20 cellular contexts compared by ENCODE assay signal in the genomic region with DNA sequence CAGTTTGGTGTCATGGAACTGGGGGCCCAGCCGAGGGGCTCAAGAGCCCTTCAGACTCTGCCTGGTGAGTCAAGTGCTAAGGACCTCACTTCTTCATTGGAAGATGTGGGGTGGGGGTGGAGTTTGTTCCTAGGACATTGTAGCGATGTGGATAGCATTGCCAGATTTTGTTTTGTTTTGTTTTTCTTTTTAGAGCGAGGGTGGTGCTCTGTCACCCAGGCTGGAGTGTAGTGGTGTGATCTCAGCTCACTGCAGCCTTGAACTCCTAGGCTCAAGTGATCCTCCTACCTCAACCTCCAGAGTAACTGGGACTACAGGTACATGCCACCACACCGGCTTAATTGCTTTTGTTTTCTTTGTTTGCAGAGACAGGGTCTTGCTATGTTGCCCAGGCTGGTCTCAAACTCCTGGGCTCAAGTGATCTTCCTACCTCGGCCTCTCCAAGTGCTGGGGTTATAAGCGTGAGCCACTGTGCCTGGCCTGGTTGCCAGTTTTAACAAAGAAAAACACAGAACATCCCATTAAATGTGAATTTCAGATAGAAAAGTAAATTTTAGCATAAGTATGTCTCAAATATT. TPM values are rescaled to one million over a fixed set of nuclear protein-coding genes. Genes with fewer than 3 reads are reported as not detected.
DNase-seq lines count a peak whose midpoint lies in the region; ATAC-seq and TF ChIP-seq lines count a peak whose summit lies in the region.
"Had no signal": no experiment of that assay in that cellular context is flagged by ENCODE, and none has a peak within 500 bp of the region (broad histone marks: within the 10 kb centered on the region; RNA-seq: fewer than 3 reads in every experiment).

No MANE protein-coding gene starts in this region.

- H3K36me3 ChIP-seq in ascending aorta (no peaks in the 10 kb centered on the region), stomach (no peaks in the 10 kb centered on the region)
- H3K36me3 ChIP-seq: adrenal gland, Peyer's patch, thoracic aorta had no signal

- CTCF ChIA-PET in activated CD4-positive, alpha-beta T cell treated with anti-CD3 and anti-CD28 coated beads, Interleukin-2, amount 10 ng/mL, durations not matched to agents 7 days and 5 days (lab: Charles Lee) = interaction anchor here (1.2 to 1.4 kb wide), 3 partner anchors 11 to 71 kb away, joined by 4 to 8 read pairs (median 6); partner anchors contain the start of gene COL1A1
- CTCF ChIA-PET in activated CD8-positive, alpha-beta T cell treated with anti-CD3 and anti-CD28 coated beads, Interleukin-2, amount 10 ng/mL, durations not matched to agents 7 days and 5 days (lab: Charles Lee) = interaction anchor here (0.9 to 12.6 kb wide), 13 partner anchors 11 to 110 kb away, joined by 3 to 191 read pairs (median 4); partner anchors contain the start of gene COL1A1

- H3K27ac ChIP-seq in ascending aorta (peak overlapping the region; percentile 82), stomach (peak overlapping the region in 4 of 5 donors; percentile 2 to 86 (median 64))
- H3K27ac ChIP-seq: foreskin keratinocyte, parathyroid adenoma had no signal

- TF ChIP-seq CTCF in ascending aorta (IDR thresholded peaks at IDR 0.05) = no peak
- TF ChIP-seq CTCF in stomach (IDR thresholded peaks at IDR 0.05) = no peak

- no peak overlapping the region for H3K4me3 Mint-ChIP-seq in activated CD4-positive, alpha-beta T cell treated with anti-CD3 and anti-CD28 coated beads, Interleukin-2, amount 10 ng/mL, durations not matched to agents 7 days and 5 days
- H3K4me3 Mint-ChIP-seq in activated CD4-positive, alpha-beta T cell treated with anti-CD3 and anti-CD28 coated beads, Interleukin-2, amount 10 ng/mL, durations not matched to agents 24 days and 14 days = no peak overlapping the region
- H3K4me3 Mint-ChIP-seq in activated CD8-positive, alpha-beta T cell treated with anti-CD3 and anti-CD28 coated beads, Interleukin-2, amount 10 ng/mL, durations not matched to agents 7 days and 5 days = no peak overlapping the region

- H3K4me3 ChIP-seq in ascending aorta (no peak overlapping the region), stomach (no peak overlapping the region)
- H3K4me3 ChIP-seq: adrenal gland, Peyer's patch, thoracic aorta had no signal

- WGBS in stomach, 5 donors = 77 to 96% (median 88%) methylated on average over 5 to 6 of the region's 6 CpGs

- no peak for ATAC-seq in activated CD8-positive, alpha-beta T cell treated with anti-CD3 and anti-CD28 coated beads, Interleukin-2, amount 10 ng/mL, durations not matched to agents 7 days and 5 days
- ATAC-seq: foreskin keratinocyte had no signal

- no peaks in the 10 kb centered on the region for H3K36me3 Mint-ChIP-seq in activated CD4-positive, alpha-beta T cell treated with anti-CD3 and anti-CD28 coated beads, Interleukin-2, amount 10 ng/mL, durations not matched to agents 7 days and 5 days (ENCODE audit: low read depth)
- no peaks in the 10 kb centered on the region for H3K36me3 Mint-ChIP-seq in activated CD4-positive, alpha-beta T cell treated with anti-CD3 and anti-CD28 coated beads, Interleukin-2, amount 10 ng/mL, durations not matched to agents 24 days and 14 days (ENCODE audit: low read depth)
- H3K36me3 Mint-ChIP-seq in activated CD8-positive, alpha-beta T cell treated with anti-CD3 and anti-CD28 coated beads, Interleukin-2, amount 10 ng/mL, durations not matched to agents 7 days and 5 days (ENCODE audit: low read depth) = no peaks in the 10 kb centered on the region

- DNase-seq in activated CD4-positive, alpha-beta T cell treated with anti-CD3 and anti-CD28 coated beads, Interleukin-2, amount 10 ng/mL, durations not matched to agents 7 days and 5 days = no peak
- DNase-seq in activated CD4-positive, alpha-beta T cell treated with anti-CD3 and anti-CD28 coated beads, Interleukin-2, amount 10 ng/mL, durations not matched to agents 24 days and 14 days = no peak
- peak in 1 of 2 donors; percentile 24 for DNase-seq in ascending aorta (ENCODE audit: low spot score in 2 of 2)
- peak; percentile 2 for DNase-seq in iPS-NIHi11 (ENCODE audit: low spot score)
- no peak for DNase-seq in stomach
- no peak for DNase-seq in NCI-H510A treated with DMSO at 0.1 percent for 48 hours (lab: John Stamatoyannopoulos, UW)
- no peak for DNase-seq in NCI-H526 (lab: John Stamatoyannopoulos, UW)
- no peak for DNase-seq in activated CD8-positive, alpha-beta T cell treated with anti-CD3 and anti-CD28 coated beads, Interleukin-2, amount 10 ng/mL, durations not matched to agents 7 days and 5 days
- DNase-seq: 8988T, foreskin keratinocyte, midbrain, NCI-H187 treated with DMSO at 0.1 percent for 48 hours, NCI-H748 treated with DMSO at 0.1 percent for 48 hours, SW 1271 had no signal

- H3K27me3 ChIP-seq in ascending aorta (no peaks in the 10 kb centered on the region), stomach (peaks cover 0 to 21% (median 5%) of the 10 kb centered on the region in 3 donors)
- H3K27me3 ChIP-seq: Peyer's patch had no signal

- no peaks in the 10 kb centered on the region for H3K9me3 Mint-ChIP-seq in activated CD4-positive, alpha-beta T cell treated with anti-CD3 and anti-CD28 coated beads, Interleukin-2, amount 10 ng/mL, durations not matched to agents 7 days and 5 days
- H3K9me3 Mint-ChIP-seq in activated CD4-positive, alpha-beta T cell treated with anti-CD3 and anti-CD28 coated beads, Interleukin-2, amount 10 ng/mL, durations not matched to agents 24 days and 14 days = no peaks in the 10 kb centered on the region
- no peaks in the 10 kb centered on the region for H3K9me3 Mint-ChIP-seq in activated CD8-positive, alpha-beta T cell treated with anti-CD3 and anti-CD28 coated beads, Interleukin-2, amount 10 ng/mL, durations not matched to agents 7 days and 5 days (ENCODE audit: insufficient read depth)

- TF ChIP-seq EP300 in stomach (IDR thresholded peaks at IDR 0.05) = no peak

- H3K4me1 ChIP-seq in ascending aorta (peaks cover 12 to 30% of the 10 kb centered on the region in 2 donors), stomach (peaks cover 30 to 79% (median 61%) of the 10 kb centered on the region in 4 donors)
- H3K4me1 ChIP-seq: adrenal gland, parathyroid adenoma had no signal

- no peak for TF ChIP-seq POLR2A in stomach (IDR thresholded peaks at IDR 0.05)

- POLR2A ChIA-PET in activated CD4-positive, alpha-beta T cell treated with anti-CD3 and anti-CD28 coated beads, Interleukin-2, amount 10 ng/mL, durations not matched to agents 7 days and 5 days (lab: Charles Lee) = no interaction called here
- POLR2A ChIA-PET in activated CD8-positive, alpha-beta T cell treated with anti-CD3 and anti-CD28 coated beads, Interleukin-2, amount 10 ng/mL, durations not matched to agents 7 days and 5 days (lab: Charles Lee) = no interaction called here

- intact Hi-C loops in activated CD4-positive, alpha-beta T cell treated with anti-CD3 and anti-CD28 coated beads, Interleukin-2, amount 10 ng/mL, durations not matched to agents 24 days and 14 days (cut with micrococcal nuclease) = no loop called here
- intact Hi-C loops in ascending aorta (cut with DNase I) (no loop called here), stomach (cut with DNase I; ENCODE audit: low total_unique reads) (loop anchor here (5.0 kb wide), 1 partner anchor 69 kb away; the partner anchor contains the start of gene COL1A1)

- peaks cover 31% of the 10 kb centered on the region for H3K27me3 Mint-ChIP-seq in activated CD4-positive, alpha-beta T cell treated with anti-CD3 and anti-CD28 coated beads, Interleukin-2, amount 10 ng/mL, durations not matched to agents 7 days and 5 days
- H3K27me3 Mint-ChIP-seq in activated CD4-positive, alpha-beta T cell treated with anti-CD3 and anti-CD28 coated beads, Interleukin-2, amount 10 ng/mL, durations not matched to agents 24 days and 14 days = peaks cover 13% of the 10 kb centered on the region
- H3K27me3 Mint-ChIP-seq in activated CD8-positive, alpha-beta T cell treated with anti-CD3 and anti-CD28 coated beads, Interleukin-2, amount 10 ng/mL, durations not matched to agents 7 days and 5 days (ENCODE audit: low read depth) = peaks cover 24% of the 10 kb centered on the region

- peak overlapping the region; percentile 31 for H3K27ac Mint-ChIP-seq in activated CD4-positive, alpha-beta T cell treated with anti-CD3 and anti-CD28 coated beads, Interleukin-2, amount 10 ng/mL, durations not matched to agents 7 days and 5 days
- H3K27ac Mint-ChIP-seq in activated CD4-positive, alpha-beta T cell treated with anti-CD3 and anti-CD28 coated beads, Interleukin-2, amount 10 ng/mL, durations not matched to agents 24 days and 14 days = no peak overlapping the region
- H3K27ac Mint-ChIP-seq in activated CD8-positive, alpha-beta T cell treated with anti-CD3 and anti-CD28 coated beads, Interleukin-2, amount 10 ng/mL, durations not matched to agents 7 days and 5 days = no peak overlapping the region

- H3K4me1 Mint-ChIP-seq in activated CD4-positive, alpha-beta T cell treated with anti-CD3 and anti-CD28 coated beads, Interleukin-2, amount 10 ng/mL, durations not matched to agents 7 days and 5 days = peaks cover 22% of the 10 kb centered on the region
- peaks cover 20% of the 10 kb centered on the region for H3K4me1 Mint-ChIP-seq in activated CD4-positive, alpha-beta T cell treated with anti-CD3 and anti-CD28 coated beads, Interleukin-2, amount 10 ng/mL, durations not matched to agents 24 days and 14 days
- H3K4me1 Mint-ChIP-seq in activated CD8-positive, alpha-beta T cell treated with anti-CD3 and anti-CD28 coated beads, Interleukin-2, amount 10 ng/mL, durations not matched to agents 7 days and 5 days (ENCODE audit: low read depth) = peaks cover 19% of the 10 kb centered on the region

- no peaks in the 10 kb centered on the region for H3K9me3 ChIP-seq in ascending aorta
- no peaks in the 10 kb centered on the region for H3K9me3 ChIP-seq in stomach
- H3K9me3 ChIP-seq: adrenal gland, Caco-2, Peyer's patch, thoracic aorta had no signal

RNA-seq across cellular contexts. Expression of gene TMEM92, which starts 3.0 kb away (rescaled TPM):
- not detected for total RNA-seq in activated CD4-positive, alpha-beta T cell treated with anti-CD3 and anti-CD28 coated beads, Interleukin-2, amount 10 ng/mL, durations not matched to agents 7 days and 5 days
- 0.44 and 0.47 TPM in 2 replicates for total RNA-seq in activated CD4-positive, alpha-beta T cell treated with anti-CD3 and anti-CD28 coated beads, Interleukin-2, amount 10 ng/mL, durations not matched to agents 24 days and 14 days
- total RNA-seq in ascending aorta = not detected
- total RNA-seq in stomach = 10 to 100 TPM in 3 of 5 donors, 1 to 10 TPM in 2; 2.7 to 24.9 (median 10.4) TPM
- polyA plus RNA-seq in stomach = 10 to 100 TPM in 2 of 3 donors, 1 to 10 TPM in 1; 9.7 to 16.3 (median 12.2) TPM
- total RNA-seq in activated CD8-positive, alpha-beta T cell treated with anti-CD3 and anti-CD28 coated beads, Interleukin-2, amount 10 ng/mL, durations not matched to agents 7 days and 5 days = not detected
- total RNA-seq: adrenal gland, dermis microvascular lymphatic vessel endothelial cell had no signal
